In genomic region chr1:227316456-227316855, GRCh38 we compare ENCODE assay signal across 9 cellular contexts. TPM values are rescaled to one million over a fixed set of nuclear protein-coding genes. Genes with fewer than 3 reads are reported as not detected.
DNase-seq lines count a peak whose midpoint lies in the region; ATAC-seq and TF ChIP-seq lines count a peak whose summit lies in the region.
"Had no signal": no experiment of that assay in that cellular context is flagged by ENCODE, and none has a peak within 500 bp of the region (broad histone marks: within the 10 kb centered on the region; RNA-seq: fewer than 3 reads in every experiment).

No MANE protein-coding gene starts in this region.

- DNase-seq in G401 (ENCODE audit: low spot score) (peak; percentile 20), RKO (ENCODE audit: low spot score) (peak; percentile 54), fibroblast of mammary gland (ENCODE audit: low read depth) (no peak), retinal pigment epithelial cell (ENCODE audit: low read depth) (no peak), dedifferentiated amniotic fluid mesenchymal stem cell (ENCODE audit: extremely low spot score) (no peak), medulla oblongata (ENCODE audit: extremely low spot score) (no peak), NCI-H2171 treated with DMSO at 0.1 percent for 48 hours (lab: John Stamatoyannopoulos, UW) (no peak)
- DNase-seq: effector memory CD8-positive, alpha-beta T cell had no signal

- ATAC-seq in GM21367 (IDR thresholded peaks at IDR 0.05; ENCODE audit: unreplicated experiment): no peak
- ATAC-seq: effector memory CD8-positive, alpha-beta T cell had no signal

- no peak for TF ChIP-seq CTCF in fibroblast of mammary gland (conservative IDR thresholded peaks at IDR 0.05; ENCODE audit: control insufficient read depth, insufficient read depth, low read depth, low read length)
- no peak for TF ChIP-seq CTCF in retinal pigment epithelial cell (conservative IDR thresholded peaks at IDR 0.05; ENCODE audit: low read depth, low read length)

- in situ Hi-C loops in G401 (cut with HindIII; ENCODE audit: low sequenced_read_pairs): no loop called here

- peak overlapping the region; percentile 59 for H3K4me3 ChIP-seq in fibroblast of mammary gland (ENCODE audit: control insufficient read depth, low read depth, low read length)
- peak overlapping the region; percentile 80 for H3K4me3 ChIP-seq in retinal pigment epithelial cell (ENCODE audit: low read length)

RNA-seq across cellular contexts. Expression of gene CDC42BPA, which starts 1.8 kb away (rescaled TPM):
- 9.8 and 13.1 TPM in 2 replicates for total RNA-seq in G401 (2014; rRNA removed; shearing (Covaris generic))

Comparison
In these comparisons a context has a peak if more than half of its experiments do, and no peak if none do; other contexts are left out.
1. DNase-seq: peak in G401 (single experiment) and RKO (single experiment); none in fibroblast of mammary gland (single experiment), retinal pigment epithelial cell (single experiment), dedifferentiated amniotic fluid mesenchymal stem cell (single experiment), medulla oblongata (single experiment) and NCI-H2171 treated with DMSO at 0.1 percent for 48 hours (single experiment).